7 cellular contexts compared by ENCODE assay signal in the genomic region with DNA sequence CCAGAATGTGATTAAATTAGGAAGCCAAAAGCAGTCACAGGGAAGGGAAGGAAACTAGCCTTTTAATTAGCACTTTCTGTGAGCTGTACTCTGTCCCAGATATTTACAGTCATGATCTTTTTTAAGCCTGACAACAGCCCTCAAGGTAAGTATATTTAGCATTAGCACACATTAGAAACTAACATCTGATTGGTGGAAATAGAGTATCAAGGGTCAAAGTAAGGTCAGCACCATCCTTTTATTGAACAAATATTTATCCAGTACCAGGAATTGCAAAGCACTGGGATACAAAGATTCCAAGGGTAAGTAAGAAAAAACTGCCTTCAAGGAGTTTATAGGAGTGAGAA.
DNase-seq lines count a peak whose midpoint lies in the region; ATAC-seq and TF ChIP-seq lines count a peak whose summit lies in the region.

No MANE protein-coding gene starts in this region.

- H3K27ac ChIP-seq in brain microvascular endothelial cell: no peak overlapping the region

- H3K36me3 ChIP-seq in brain microvascular endothelial cell (replicated peaks) (no peaks in the 10 kb centered on the region), mucosa of stomach (ENCODE audit: control insufficient read depth, insufficient read depth, low read length) (no peaks in the 10 kb centered on the region)

- peak overlapping the region; percentile 46 for H3K4me3 ChIP-seq in brain microvascular endothelial cell (ENCODE audit: low read depth, low read length)
- H3K4me3 ChIP-seq in mucosa of stomach (ENCODE audit: low read length): peak overlapping the region; percentile 52

- ATAC-seq in GM19328 (IDR thresholded peaks at IDR 0.05; ENCODE audit: unreplicated experiment): peak; percentile 25
- ATAC-seq in HG03280 (IDR thresholded peaks at IDR 0.05; ENCODE audit: unreplicated experiment): peak; percentile 25
- ATAC-seq in HG03135 (IDR thresholded peaks at IDR 0.05; ENCODE audit: unreplicated experiment): no peak

- peaks cover 18% of the 10 kb centered on the region for H3K4me1 ChIP-seq in mucosa of stomach (ENCODE audit: control insufficient read depth, insufficient read depth, low read length)

- DNase-seq in brain microvascular endothelial cell (no peak), midbrain (lab: John Stamatoyannopoulos, UW) (no peak), globus pallidus (ENCODE audit: low spot score) (no peak)

- no peak for TF ChIP-seq CTCF in brain microvascular endothelial cell (IDR thresholded peaks at IDR 0.05; ENCODE audit: low read depth, low read length, missing control alignments)

- in situ Hi-C loops in brain microvascular endothelial cell (cut with HindIII; ENCODE audit: low pct_ligation_motif_present, low sequenced_read_pairs): no loop called here

- H3K27me3 ChIP-seq in brain microvascular endothelial cell (replicated peaks) (no peaks in the 10 kb centered on the region), mucosa of stomach (ENCODE audit: control insufficient read depth, insufficient read depth, low read length) (no peaks in the 10 kb centered on the region)

- H3K9me3 ChIP-seq in mucosa of stomach (ENCODE audit: control insufficient read depth, low read length): no peaks in the 10 kb centered on the region

- H3K9ac ChIP-seq in mucosa of stomach (ENCODE audit: low read length): peak overlapping the region; percentile 74
